28 cellular contexts compared by ENCODE assay signal in the genomic region with DNA sequence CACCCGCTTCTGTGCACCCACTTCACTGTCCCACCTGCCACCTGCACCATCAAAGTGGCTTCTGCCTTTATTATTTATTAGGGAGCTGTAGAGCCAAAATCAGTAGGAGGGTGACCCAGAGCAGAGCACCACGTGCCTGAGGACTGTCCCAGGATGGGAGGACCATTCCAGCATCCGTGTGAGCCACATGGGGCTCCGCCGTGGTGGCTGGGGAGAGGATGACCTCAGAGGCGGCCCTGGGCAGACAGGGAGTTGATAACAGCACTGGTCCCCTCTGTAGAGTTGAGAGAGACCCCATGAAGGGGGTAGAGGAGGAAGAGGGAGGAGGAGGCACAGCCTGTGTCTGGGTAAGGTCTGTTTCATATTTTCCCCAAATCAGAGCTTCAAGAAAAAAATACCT.
"Had no signal": no experiment of that assay in that cellular context is flagged by ENCODE, and none has a peak within 500 bp of the region (broad histone marks: within the 10 kb centered on the region; RNA-seq: fewer than 3 reads in every experiment).

No MANE protein-coding gene starts in this region.

- H3K9me3 ChIP-seq: neutrophil, pancreas, prostate gland, right lobe of liver, sigmoid colon, suprapubic skin, testis, tibial artery, transverse colon, upper lobe of right lung, uterus had no signal

- H3K4me3 ChIP-seq: pancreas, prostate gland, right lobe of liver, sigmoid colon, suprapubic skin, testis, tibial artery, transverse colon, upper lobe of right lung, uterus had no signal

- H3K4me3 Mint-ChIP-seq: naive B cell; naive thymus-derived CD8-positive, alpha-beta T cell; natural killer cell treated with Interleukin-12 subunit alpha and Interleukin-12 subunit beta and Interleukin-15 and Interleukin-18, amount 100 ng/mL, for 72 hours; nephron progenitor cell; neural crest cell; stimulated activated memory B cell treated with anti-CD40 and anti-IgM and Interleukin-4, amounts not matched to agents 10 μg/mL and 1 μg/mL and 100 μg/mL, for 72 hours; stimulated activated naive CD8-positive, alpha-beta T cell treated with anti-CD3 and anti-CD28 coated beads, Interleukin-15, amount 100 ng/mL, for 72 hours; type B pancreatic cell had no signal

- H3K27ac ChIP-seq: neutrophil, pancreas, prostate gland, right lobe of liver, sigmoid colon, suprapubic skin, testis, tibial artery, transverse colon, upper lobe of right lung, uterus had no signal

- DNase-seq: naive B cell; naive thymus-derived CD8-positive, alpha-beta T cell; nephron progenitor cell; nucleus accumbens; right lobe of liver; sigmoid colon; small intestine; stimulated activated CD4-positive, alpha-beta T cell treated with anti-CD3 and anti-CD28 coated beads, Interleukin-12 subunit alpha, Interleukin-12 subunit beta, amount 100 ng/mL, for 4 hours; stimulated activated CD4-positive, alpha-beta T cell treated with anti-CD3 and anti-CD28 coated beads, Interleukin-1b, Interleukin-23, amount 100 ng/mL, for 48 hours; stimulated activated CD4-positive, alpha-beta T cell treated with anti-CD3 and anti-CD28 coated beads, Interleukin-4, amount 100 ng/mL, for 1 hour; stimulated activated CD4-positive, alpha-beta T cell treated with anti-CD3 and anti-CD28 coated beads, Interleukin-4, amount 100 ng/mL, for 4 hours; stimulated activated CD8-positive, alpha-beta memory T cell treated with anti-CD3 and anti-CD28 coated beads, Interleukin-4, amount 100 ng/mL, for 48 hours; stimulated activated naive CD4-positive, alpha-beta T cell; stimulated activated naive CD8-positive, alpha-beta T cell treated with anti-CD3 and anti-CD28 coated beads, Interleukin-15, amount 100 ng/mL, for 72 hours; stimulated activated naive CD8-positive, alpha-beta T cell treated with anti-CD3 and anti-CD28 coated beads, Interleukin-15, Interleukin-2, amounts not matched to agents 100 U/mL and 50 U/mL, for 24 hours; testis; tibial artery; transverse colon; upper lobe of right lung; uterus had no signal

- H3K9me3 Mint-ChIP-seq: naive thymus-derived CD8-positive, alpha-beta T cell; natural killer cell treated with Interleukin-12 subunit alpha and Interleukin-12 subunit beta and Interleukin-15 and Interleukin-18, amount 100 ng/mL, for 72 hours had no signal

- H3K4me1 ChIP-seq: pancreas, prostate gland, suprapubic skin, tibial artery, transverse colon, upper lobe of right lung, uterus had no signal

- H3K27me3 ChIP-seq: right lobe of liver, testis, uterus had no signal

- H3K27ac Mint-ChIP-seq: naive B cell; naive thymus-derived CD8-positive, alpha-beta T cell; natural killer cell treated with Interleukin-12 subunit alpha and Interleukin-12 subunit beta and Interleukin-15 and Interleukin-18, amount 100 ng/mL, for 72 hours; nephron progenitor cell; stimulated activated memory B cell treated with anti-CD40 and anti-IgM and Interleukin-4, amounts not matched to agents 10 μg/mL and 1 μg/mL and 100 μg/mL, for 72 hours; stimulated activated naive CD8-positive, alpha-beta T cell treated with anti-CD3 and anti-CD28 coated beads, Interleukin-15, amount 100 ng/mL, for 72 hours; type B pancreatic cell had no signal

- H3K36me3 Mint-ChIP-seq: naive B cell; naive thymus-derived CD8-positive, alpha-beta T cell; natural killer cell treated with Interleukin-12 subunit alpha and Interleukin-12 subunit beta and Interleukin-15 and Interleukin-18, amount 100 ng/mL, for 72 hours; stimulated activated memory B cell treated with anti-CD40 and anti-IgM and Interleukin-4, amounts not matched to agents 10 μg/mL and 1 μg/mL and 100 μg/mL, for 72 hours had no signal

- H3K36me3 ChIP-seq: neutrophil, pancreas, prostate gland, right lobe of liver, sigmoid colon, suprapubic skin, tibial artery, transverse colon, upper lobe of right lung, uterus had no signal

- ATAC-seq: naive thymus-derived CD8-positive, alpha-beta T cell; natural killer cell treated with Interleukin-12 subunit alpha and Interleukin-12 subunit beta and Interleukin-15 and Interleukin-18, amount 100 ng/mL, for 72 hours; pancreas; right lobe of liver; stimulated activated memory B cell treated with anti-CD40 and anti-IgM and Interleukin-4, amounts not matched to agents 10 μg/mL and 1 μg/mL and 100 μg/mL, for 72 hours; stimulated activated naive CD8-positive, alpha-beta T cell treated with anti-CD3 and anti-CD28 coated beads, Interleukin-15, amount 100 ng/mL, for 72 hours; stimulated activated naive CD8-positive, alpha-beta T cell treated with anti-CD3 and anti-CD28 coated beads, Interleukin-15, Interleukin-2, amounts not matched to agents 100 U/mL and 50 U/mL, for 24 hours; upper lobe of right lung had no signal
